Comparison of ENCODE assay signal across 10 cellular contexts in the genomic region with DNA sequence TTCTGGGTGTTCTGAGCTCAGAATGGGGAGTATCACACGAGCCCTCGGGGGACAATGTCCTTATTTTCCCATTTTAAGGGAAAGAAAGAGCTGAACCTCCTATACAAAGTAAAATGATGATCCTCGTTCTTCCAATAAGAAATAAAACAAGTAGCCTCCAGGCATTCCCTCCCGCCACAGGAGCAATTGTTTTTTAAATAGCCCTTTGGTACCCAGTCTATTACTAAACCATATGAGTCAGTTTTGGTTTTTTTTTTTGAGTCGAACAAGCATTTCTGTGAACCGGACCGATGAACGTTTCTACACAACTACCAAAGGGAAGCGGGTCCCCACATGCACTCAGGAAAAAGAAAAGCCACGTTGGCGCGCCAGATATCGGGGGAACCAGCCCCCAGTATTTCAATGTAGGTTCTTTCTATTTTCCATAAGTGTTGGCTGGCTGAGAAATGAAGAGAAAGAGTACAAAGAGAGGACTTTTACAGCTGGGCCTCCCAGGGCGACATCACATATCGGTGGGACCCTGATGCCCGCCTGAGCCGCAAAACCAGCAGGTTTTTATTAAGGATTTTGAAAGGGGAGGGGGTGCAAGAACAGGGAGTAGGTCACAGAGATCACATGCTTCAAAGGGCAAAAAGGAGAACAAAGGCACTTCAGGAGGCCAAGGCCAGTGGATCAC. TPM values are rescaled to one million over a fixed set of nuclear protein-coding genes. Genes with fewer than 3 reads are reported as not detected.
"Had no signal": no experiment of that assay in that cellular context is flagged by ENCODE, and none has a peak within 500 bp of the region (broad histone marks: within the 10 kb centered on the region; RNA-seq: fewer than 3 reads in every experiment).

No MANE protein-coding gene starts in this region.

- ATAC-seq: left colon had no signal

- DNase-seq: activated B cell treated with CpG ODN at 0.5 μM for 24 hours; activated T-cell treated with anti-CD3 and anti-CD28 coated beads, Interleukin-2, amount 50 U/mL, for 1 hour; amniotic stem cell; dermis blood vessel endothelial cell; immature natural killer cell; left colon; stimulated activated CD4-positive, alpha-beta T cell treated with anti-CD3 and anti-CD28 coated beads, Interleukin-15, amount 100 ng/mL, for 24 hours; stimulated activated CD4-positive, alpha-beta T cell treated with anti-CD3 and anti-CD28 coated beads, Interleukin-4, amount 100 ng/mL, for 24 hours; stomach had no signal

- H3K27ac ChIP-seq: stomach, thoracic aorta had no signal

- H3K27me3 ChIP-seq: stomach had no signal

- H3K36me3 ChIP-seq: stomach, thoracic aorta had no signal

- H3K9me3 ChIP-seq: stomach, thoracic aorta had no signal

- H3K4me3 ChIP-seq: stomach, thoracic aorta had no signal

RNA-seq across cellular contexts. Expression of a gene that starts 9.8 kb away (rescaled TPM):
- polyA plus RNA-seq: immature natural killer cell had no signal
